1 cellular context compared by ENCODE assay signal in the genomic region with DNA sequence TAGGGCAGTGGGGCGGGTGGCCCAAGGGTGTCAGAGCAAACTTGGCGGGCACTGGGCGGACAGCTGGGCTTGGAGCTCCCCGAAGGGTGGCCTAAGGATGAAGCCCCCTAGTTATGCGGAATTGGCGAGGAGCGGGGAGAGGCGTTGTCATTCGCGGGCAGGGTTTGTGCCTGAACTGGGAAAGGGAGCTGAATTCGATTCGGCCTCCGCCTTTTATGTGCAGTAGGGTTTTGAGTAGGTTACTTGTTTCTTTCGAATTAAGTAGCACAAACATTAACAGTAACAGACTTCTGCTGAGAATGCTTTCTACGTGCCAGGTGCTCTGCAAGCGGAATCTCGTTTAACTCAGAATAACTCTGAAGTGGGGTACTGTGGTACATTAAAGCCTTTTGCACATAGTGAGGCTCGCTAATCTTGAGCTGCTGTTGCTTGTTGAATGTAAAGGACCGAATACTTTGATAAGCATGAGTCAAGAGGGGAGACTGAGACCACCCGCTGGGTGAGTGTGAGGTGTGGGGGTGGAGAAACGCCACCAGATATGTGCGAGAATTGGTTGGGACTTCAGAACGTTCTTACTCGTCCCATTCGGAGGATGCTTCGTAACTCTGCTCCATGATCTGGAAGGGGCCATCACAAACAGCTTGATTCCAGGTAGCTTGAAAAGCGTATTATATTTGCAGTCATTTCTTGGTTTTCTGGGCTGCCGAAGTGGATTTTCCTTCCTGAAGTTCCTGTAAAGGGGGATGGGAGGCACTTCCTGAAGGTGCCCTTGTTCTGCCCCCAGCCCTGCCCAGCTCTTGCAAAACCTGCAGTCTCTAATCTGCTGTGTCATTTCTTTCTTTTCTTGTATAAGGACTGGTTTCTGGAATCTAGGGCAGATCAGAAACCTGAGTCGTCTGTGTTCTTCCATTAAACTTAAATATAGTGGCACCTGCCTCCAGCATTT.
A peak's percentile ranks its signal among the peaks of the same experiment; 100 is the strongest.
TF ChIP-seq lines count a peak whose summit lies in the region.

No MANE protein-coding gene starts in this region.

TF ChIP-seq in K562, 482 proteins besides CTCF, POLR2A, EP300 and RAD21:
- TF ChIP-seq ELF1 (tag; IDR thresholded peaks at IDR 0.05) = peak; percentile 1; the same call in 1 of the 2 replicates
- no peak for TF ChIP-seq CEBPG (CRISPR knock-in tag; IDR thresholded peaks at IDR 0.05)
- TF ChIP-seq CEBPG (tag; conservative IDR thresholded peaks at IDR 0.05 in 1 of 2, IDR thresholded peaks at IDR 0.05 in 1 of 2) = no peak
- TF ChIP-seq SAP30 (IDR thresholded peaks at IDR 0.05; ENCODE audit: borderline replicate concordance, insufficient read depth, low read depth, low read length, poor library complexity, severe bottlenecking) = peak; percentile 66
- no peak for TF ChIP-seq FOSL1 (tag; conservative IDR thresholded peaks at IDR 0.05)
- no peak for TF ChIP-seq ZNF232 (CRISPR knock-in tag; IDR thresholded peaks at IDR 0.05)
- TF ChIP-seq ESRRA (IDR thresholded peaks at IDR 0.05; ENCODE audit: borderline replicate concordance, low read depth) = peak; percentile 61; the same call in 1 of the 2 replicates
- TF ChIP-seq, protein P1, sequence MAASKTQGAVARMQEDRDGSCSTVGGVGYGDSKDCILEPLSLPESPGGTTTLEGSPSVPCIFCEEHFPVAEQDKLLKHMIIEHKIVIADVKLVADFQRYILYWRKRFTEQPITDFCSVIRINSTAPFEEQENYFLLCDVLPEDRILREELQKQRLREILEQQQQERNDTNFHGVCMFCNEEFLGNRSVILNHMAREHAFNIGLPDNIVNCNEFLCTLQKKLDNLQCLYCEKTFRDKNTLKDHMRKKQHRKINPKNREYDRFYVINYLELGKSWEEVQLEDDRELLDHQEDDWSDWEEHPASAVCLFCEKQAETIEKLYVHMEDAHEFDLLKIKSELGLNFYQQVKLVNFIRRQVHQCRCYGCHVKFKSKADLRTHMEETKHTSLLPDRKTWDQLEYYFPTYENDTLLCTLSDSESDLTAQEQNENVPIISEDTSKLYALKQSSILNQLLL (CRISPR knock-in tag; IDR thresholded peaks at IDR 0.05; ENCODE audit: borderline replicate concordance) = no peak
- no peak for TF ChIP-seq NCOA4 (IDR thresholded peaks at IDR 0.05; ENCODE audit: partially characterized antibody)
- peak; percentile 31; the same call in 1 of the 2 replicates for TF ChIP-seq NFRKB (IDR thresholded peaks at IDR 0.05; ENCODE audit: low read depth)
- TF ChIP-seq, protein P2, sequence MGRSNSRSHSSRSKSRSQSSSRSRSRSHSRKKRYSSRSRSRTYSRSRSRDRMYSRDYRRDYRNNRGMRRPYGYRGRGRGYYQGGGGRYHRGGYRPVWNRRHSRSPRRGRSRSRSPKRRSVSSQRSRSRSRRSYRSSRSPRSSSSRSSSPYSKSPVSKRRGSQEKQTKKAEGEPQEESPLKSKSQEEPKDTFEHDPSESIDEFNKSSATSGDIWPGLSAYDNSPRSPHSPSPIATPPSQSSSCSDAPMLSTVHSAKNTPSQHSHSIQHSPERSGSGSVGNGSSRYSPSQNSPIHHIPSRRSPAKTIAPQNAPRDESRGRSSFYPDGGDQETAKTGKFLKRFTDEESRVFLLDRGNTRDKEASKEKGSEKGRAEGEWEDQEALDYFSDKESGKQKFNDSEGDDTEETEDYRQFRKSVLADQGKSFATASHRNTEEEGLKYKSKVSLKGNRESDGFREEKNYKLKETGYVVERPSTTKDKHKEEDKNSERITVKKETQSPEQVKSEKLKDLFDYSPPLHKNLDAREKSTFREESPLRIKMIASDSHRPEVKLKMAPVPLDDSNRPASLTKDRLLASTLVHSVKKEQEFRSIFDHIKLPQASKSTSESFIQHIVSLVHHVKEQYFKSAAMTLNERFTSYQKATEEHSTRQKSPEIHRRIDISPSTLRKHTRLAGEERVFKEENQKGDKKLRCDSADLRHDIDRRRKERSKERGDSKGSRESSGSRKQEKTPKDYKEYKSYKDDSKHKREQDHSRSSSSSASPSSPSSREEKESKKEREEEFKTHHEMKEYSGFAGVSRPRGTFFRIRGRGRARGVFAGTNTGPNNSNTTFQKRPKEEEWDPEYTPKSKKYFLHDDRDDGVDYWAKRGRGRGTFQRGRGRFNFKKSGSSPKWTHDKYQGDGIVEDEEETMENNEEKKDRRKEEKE (IDR thresholded peaks at IDR 0.05; ENCODE audit: borderline replicate concordance in 1 of 2, control insufficient read depth in 1 of 2, low read depth in 2 of 2, low read length in 1 of 2) = no peak
- TF ChIP-seq EGR1 (conservative IDR thresholded peaks at IDR 0.05) = peak; percentile 48
- TF ChIP-seq BACH1 (tag; IDR thresholded peaks at IDR 0.05) = peak; percentile 64; the same call in 1 of the 2 replicates
- peak; percentile 7 for TF ChIP-seq RBM22 (IDR thresholded peaks at IDR 0.05; ENCODE audit: low read depth, low read length, poor library complexity, severe bottlenecking)
- peak; percentile 21 for TF ChIP-seq TAF1 (IDR thresholded peaks at IDR 0.05; ENCODE audit: control insufficient read depth, extremely low read depth, insufficient read depth, low read length, severe bottlenecking)
- TF ChIP-seq ZNF23 (CRISPR knock-in tag; IDR thresholded peaks at IDR 0.05) = no peak
- 0 out of 2 replicates have a peak, but pooled peaks have one; percentile 58 for TF ChIP-seq ZNF282 (CRISPR knock-in tag; IDR thresholded peaks at IDR 0.05)
- TF ChIP-seq MAFG (tag; conservative IDR thresholded peaks at IDR 0.05) = peak; percentile 73
- TF ChIP-seq ZNF655 (CRISPR knock-in tag; IDR thresholded peaks at IDR 0.05) = no peak
- TF ChIP-seq NR2C2 (CRISPR knock-in tag; IDR thresholded peaks at IDR 0.05) = no peak
- TF ChIP-seq NR2C2 (tag; IDR thresholded peaks at IDR 0.05) = 0 out of 2 replicates have a peak, but pooled peaks have one; percentile 0
- no peak for TF ChIP-seq ARHGAP35 (IDR thresholded peaks at IDR 0.05; ENCODE audit: partially characterized antibody)
- no peak for TF ChIP-seq SMARCE1 (IDR thresholded peaks at IDR 0.05)
- TF ChIP-seq ZBTB7A (IDR thresholded peaks at IDR 0.05; ENCODE audit: borderline replicate concordance, control insufficient read depth, low read depth, low read length) = peak; percentile 75; the same call in 1 of the 2 replicates
- peak; percentile 82 for TF ChIP-seq C11orf30 (IDR thresholded peaks at IDR 0.05; ENCODE audit: low read depth)
- peak in 1 of 2 experiments; percentile 10; a peak in 1 of 4 replicates for TF ChIP-seq SIN3A (IDR thresholded peaks at IDR 0.05; ENCODE audit: borderline replicate concordance in 2 of 2, control insufficient read depth in 1 of 2, low read depth in 2 of 2, low read length in 2 of 2)
- no peak for TF ChIP-seq NKRF (IDR thresholded peaks at IDR 0.05; ENCODE audit: borderline replicate concordance)
- 0 out of 2 replicates have a peak, but pooled peaks have one; percentile 16 for TF ChIP-seq EP400 (IDR thresholded peaks at IDR 0.05)
- peak; percentile 77 for TF ChIP-seq ZNF316 (IDR thresholded peaks at IDR 0.05)
- peak; percentile 33; the same call in 1 of the 2 replicates for TF ChIP-seq MAFK (IDR thresholded peaks at IDR 0.05; ENCODE audit: low read length)
- peak; percentile 85 for TF ChIP-seq CEBPB (tag; IDR thresholded peaks at IDR 0.05)
- no peak for TF ChIP-seq ZNF121 (CRISPR knock-in tag; conservative IDR thresholded peaks at IDR 0.05)
- TF ChIP-seq CBFA2T3 (IDR thresholded peaks at IDR 0.05) = 0 out of 2 replicates have a peak, but pooled peaks have one; percentile 13
- peak; percentile 61 for TF ChIP-seq CHD1 (IDR thresholded peaks at IDR 0.05; ENCODE audit: low read length)
- no peak for TF ChIP-seq GTF2E2 (tag; IDR thresholded peaks at IDR 0.05)
- peak; percentile 56; the same call in 1 of the 2 replicates for TF ChIP-seq MAFF (IDR thresholded peaks at IDR 0.05; ENCODE audit: low read length)
- no peak for TF ChIP-seq ZNF449 (CRISPR knock-in tag; IDR thresholded peaks at IDR 0.05)
- TF ChIP-seq YBX1 (IDR thresholded peaks at IDR 0.05) = no peak
- 0 out of 2 replicates have a peak, but pooled peaks have one; percentile 20 for TF ChIP-seq POLR2AphosphoS5 (IDR thresholded peaks at IDR 0.05; ENCODE audit: control insufficient read depth, insufficient read depth, low read depth, low read length)
- peak; percentile 89 for TF ChIP-seq NFE2 (IDR thresholded peaks at IDR 0.05; ENCODE audit: low read depth)
- no peak for TF ChIP-seq ZNF764 (CRISPR knock-in tag; IDR thresholded peaks at IDR 0.05; ENCODE audit: low read depth)
TF ChIP-seq in K562: peak in this region for 23.
